Comparison of ENCODE assay signal across 8 cellular contexts in the genomic region with DNA sequence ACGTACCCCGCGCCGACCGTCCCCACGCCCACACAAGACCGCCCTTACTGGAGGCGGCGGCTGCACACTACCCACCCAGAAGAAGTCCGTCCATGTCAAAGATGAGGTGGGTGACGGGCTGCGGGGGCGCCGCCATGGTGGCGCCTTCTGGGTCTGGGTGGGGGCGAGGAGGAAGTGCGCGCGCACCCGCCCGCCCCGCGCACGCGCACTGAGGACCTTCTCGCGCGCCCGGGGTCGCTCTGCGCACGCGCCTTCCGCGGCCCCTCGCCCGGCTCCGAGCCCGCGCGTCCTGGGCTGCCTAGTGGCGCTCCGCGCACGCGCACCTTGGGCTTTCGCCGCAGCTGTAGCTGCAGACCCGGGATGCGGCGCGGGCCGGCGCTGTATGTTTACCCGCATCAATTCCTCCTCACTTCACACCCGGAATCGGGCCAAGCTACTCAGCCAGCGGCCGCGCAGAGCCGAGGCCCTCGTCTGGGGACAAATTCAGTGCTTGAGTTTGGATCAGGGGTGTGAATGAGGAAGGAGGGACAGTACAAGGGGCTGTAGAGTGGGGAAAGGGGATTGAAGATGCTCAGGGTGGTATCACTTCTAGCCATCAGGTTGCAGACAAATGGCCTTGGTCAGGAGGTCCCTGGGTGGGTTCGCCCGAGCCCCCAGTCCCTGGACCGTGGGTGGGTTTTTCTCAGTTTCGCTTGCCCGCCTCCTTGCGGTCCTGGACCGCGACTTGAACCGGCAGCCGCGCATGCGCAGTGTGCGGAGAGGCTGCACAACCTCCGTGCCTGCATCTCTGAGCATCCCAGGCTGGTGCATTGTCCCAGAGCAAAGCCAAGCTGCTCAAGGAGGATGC. TPM values are rescaled to one million over a fixed set of nuclear protein-coding genes. Genes with fewer than 3 reads are reported as not detected.
DNase-seq lines count a peak whose midpoint lies in the region; ATAC-seq, FAIRE-seq and TF ChIP-seq lines count a peak whose summit lies in the region.

PUDP (minus strand) TSS at position 176 of the 847 bp plus-strand sequence; CDS start at position 136, 40 bp downstream.

- peaks cover 5% of the 10 kb centered on the region for H3K36me3 Mint-ChIP-seq in dendritic cell treated with granulocyte-macrophage colony-stimulating factor and Interleukin-4, amounts not matched to agents 40 ng/mL and 50 ng/mL, for 4 days (ENCODE audit: low read depth)

- H3K27me3 Mint-ChIP-seq in dendritic cell treated with granulocyte-macrophage colony-stimulating factor and Interleukin-4, amounts not matched to agents 40 ng/mL and 50 ng/mL, for 4 days, result no peaks in the 10 kb centered on the region

- BruUV-seq in HepG2 (replicated peaks; lab: Mats Ljungman, UMichigan), result no TSS peak

- H2AFZ ChIP-seq in HepG2 (ENCODE audit: low read length), result peak within 1 kb of the TSS; percentile 85

- peaks cover 0 to 23% (median 9%) of the 10 kb centered on the region in 11 experiments; a peak in 14 of 22 replicates for H3K36me3 ChIP-seq in BLaER1 treated with 17β-estradiol and CSF1 and Interleukin-3, amounts not matched to agents 10 nM and 100 nM
- H3K36me3 ChIP-seq in HepG2 (replicated peaks in 1 of 2; ENCODE audit: control insufficient read depth in 1 of 2, insufficient read depth in 2 of 2, low read length in 2 of 2), result no peaks in the 10 kb centered on the region

- DNase-seq in NCI-H526 treated with DMSO at 0.1 percent for 48 hours (lab: John Stamatoyannopoulos, UW) (peak; percentile 64), HepG2 (ENCODE audit: low spot score) (peak; percentile 57)
- DNase-seq in activated CD4-positive, alpha-beta T cell treated with anti-CD3 and anti-CD28 coated beads, Interleukin-2, amount 50 U/mL, for 1 hour, result peak; percentile 78
- DNase-seq in stimulated activated CD4-positive, alpha-beta T cell treated with anti-CD3 and anti-CD28 coated beads, Interleukin-2, amount 100 ng/mL, for 48 hours, result peak; percentile 63 to 85

- H3K9me3 Mint-ChIP-seq in dendritic cell treated with granulocyte-macrophage colony-stimulating factor and Interleukin-4, amounts not matched to agents 40 ng/mL and 50 ng/mL, for 4 days, result no peaks in the 10 kb centered on the region

- H4K20me1 ChIP-seq in BLaER1 treated with 17β-estradiol and CSF1 and Interleukin-3, amounts not matched to agents 10 nM and 100 nM, result peaks cover 0 to 4% (median 0%) of the 10 kb centered on the region in 11 experiments; a peak in 2 of 22 replicates
- H4K20me1 ChIP-seq in HepG2 (ENCODE audit: insufficient read depth, low read length), result no peaks in the 10 kb centered on the region

- H3K4me1 Mint-ChIP-seq in dendritic cell treated with granulocyte-macrophage colony-stimulating factor and Interleukin-4, amounts not matched to agents 40 ng/mL and 50 ng/mL, for 4 days (ENCODE audit: low read depth), result peaks cover 10% of the 10 kb centered on the region

- no peaks in the 10 kb centered on the region for H3K27me3 ChIP-seq in BLaER1 treated with 17β-estradiol and CSF1 and Interleukin-3, amounts not matched to agents 10 nM and 100 nM
- H3K27me3 ChIP-seq in HepG2 (ENCODE audit: control insufficient read depth in 1 of 2, insufficient read depth in 2 of 2, low read length in 2 of 2), result no peaks in the 10 kb centered on the region; a peak in 1 of 5 replicates

- TF ChIP-seq CTCF in HepG2 (CRISPR knock-in tag; IDR thresholded peaks at IDR 0.05), result peak; percentile 43

- TF ChIP-seq RAD21 in HepG2 (CRISPR knock-in tag; IDR thresholded peaks at IDR 0.05), result no peak

- H3K9me3 ChIP-seq in BLaER1 treated with 17β-estradiol and CSF1 and Interleukin-3, amounts not matched to agents 10 nM and 100 nM (replicated peaks in 1 of 11), result peaks cover 0 to 13% (median 4%) of the 10 kb centered on the region in 11 experiments; a peak in 9 of 22 replicates
- H3K9me3 ChIP-seq in HepG2 (ENCODE audit: low read length), result no peaks in the 10 kb centered on the region

- peak; percentile 54 to 59; a peak in 3 of 4 replicates for TF ChIP-seq POLR2A in HepG2 (IDR thresholded peaks at IDR 0.05; ENCODE audit: insufficient read depth in 1 of 2, low read depth in 2 of 2, low read length in 2 of 2)

- 0% methylated on average over 12 of the region's 76 CpGs for WGBS in HepG2 (ENCODE audit: low lambda C conversion rate)

- intact Hi-C loops in dendritic cell treated with granulocyte-macrophage colony-stimulating factor and Interleukin-4, amounts not matched to agents 40 ng/mL and 50 ng/mL, for 4 days (cut with micrococcal nuclease), result loop anchor here (5.0 to 10.0 kb wide), 2 partner anchors 66 to 777 kb away; partner anchors contain the start of gene PNPLA4
- intact Hi-C loops in HepG2 (cut with micrococcal nuclease; ENCODE audit: unreplicated experiment), result loop anchor here (1.0 to 2.0 kb wide), 2 partner anchors 23 to 779 kb away; partner anchors contain the start of gene PNPLA4

- POLR2A ChIA-PET in HepG2 (lab: Yijun Ruan, JAX), result no interaction called here

- peak within 1 kb of the TSS; percentile 81 for H3K4me3 Mint-ChIP-seq in dendritic cell treated with granulocyte-macrophage colony-stimulating factor and Interleukin-4, amounts not matched to agents 40 ng/mL and 50 ng/mL, for 4 days

- CTCF ChIA-PET in HepG2 (lab: Yijun Ruan, JAX; ENCODE audit: low intra/inter-chr PET ratio, low total read pairs), result no interaction called here

- FAIRE-seq in HepG2 (lab: Jason Lieb, UNC), result no peak

- H3K27ac Mint-ChIP-seq in dendritic cell treated with granulocyte-macrophage colony-stimulating factor and Interleukin-4, amounts not matched to agents 40 ng/mL and 50 ng/mL, for 4 days, result peak within 1 kb of the TSS; percentile 81

- H3K4me1 ChIP-seq in BLaER1 treated with 17β-estradiol and CSF1 and Interleukin-3, amounts not matched to agents 10 nM and 100 nM, result peaks cover 20 to 69% (median 45%) of the 10 kb centered on the region in 10 experiments
- H3K4me1 ChIP-seq in HepG2 (ENCODE audit: insufficient read depth, low read length), result peaks cover 19% of the 10 kb centered on the region

- ATAC-seq in GM19324 (IDR thresholded peaks at IDR 0.05; ENCODE audit: low FRiP score, unreplicated experiment) (peak; percentile 91), HG03457 (IDR thresholded peaks at IDR 0.05; ENCODE audit: unreplicated experiment) (peak; percentile 60), HepG2 (peak; percentile 95)

- in situ Hi-C loops in HepG2 (cut with HindIII; ENCODE audit: extremely low pct_ligation_motif_present, low pct_unique_long_range_greater_than_20kb), result no loop called here

- no peak for TF ChIP-seq EP300 in HepG2 (IDR thresholded peaks at IDR 0.05; ENCODE audit: low read depth in 2 of 2, low read length in 2 of 2)
- no peak for TF ChIP-seq EP300 in HepG2 (CRISPR knock-in tag; IDR thresholded peaks at IDR 0.05; ENCODE audit: borderline replicate concordance)

- peaks cover 4% of the 10 kb centered on the region for H3K79me2 ChIP-seq in HepG2 (ENCODE audit: insufficient read depth, low read length)

- peak within 1 kb of the TSS; percentile 96 to 100 (median 99) for H3K9ac ChIP-seq in BLaER1 treated with 17β-estradiol and CSF1 and Interleukin-3, amounts not matched to agents 10 nM and 100 nM
- peak within 1 kb of the TSS; percentile 71 for H3K9ac ChIP-seq in HepG2 (ENCODE audit: insufficient read depth, low read depth, low read length)

- H3K4me3 ChIP-seq in BLaER1 treated with 17β-estradiol and CSF1 and Interleukin-3, amounts not matched to agents 10 nM and 100 nM, result peak within 1 kb of the TSS; percentile 79 to 92 (median 86)
- H3K4me3 ChIP-seq in HepG2 (replicated peaks in 1 of 3; ENCODE audit: insufficient read depth in 1 of 3, low read depth in 2 of 3, low read length in 3 of 3), result peak within 1 kb of the TSS; percentile 73 to 83 (median 79)

- peak within 1 kb of the TSS; percentile 76 to 94 (median 89) for H3K4me2 ChIP-seq in BLaER1 treated with 17β-estradiol and CSF1 and Interleukin-3, amounts not matched to agents 10 nM and 100 nM
- H3K4me2 ChIP-seq in HepG2 (ENCODE audit: low read depth, low read length), result peak within 1 kb of the TSS; percentile 80

- H3K27ac ChIP-seq in BLaER1 treated with 17β-estradiol and CSF1 and Interleukin-3, amounts not matched to agents 10 nM and 100 nM, result peak within 1 kb of the TSS; percentile 96 to 100 (median 99)
- H3K27ac ChIP-seq in HepG2 (ENCODE audit: extremely low read length, insufficient read depth, low read length), result peak within 1 kb of the TSS; percentile 66

TF ChIP-seq in HepG2, 621 proteins besides CTCF, POLR2A, EP300 and RAD21 (continues in another document):
- TF ChIP-seq ZFAT (CRISPR knock-in tag; conservative IDR thresholded peaks at IDR 0.05) (no peak), ZNF547 (CRISPR knock-in tag; IDR thresholded peaks at IDR 0.05) (no peak), ZNF10 (CRISPR knock-in tag; IDR thresholded peaks at IDR 0.05; ENCODE audit: borderline replicate concordance, low read depth) (no peak), STAT5B (CRISPR knock-in tag; IDR thresholded peaks at IDR 0.05) (no peak), SOX6 (IDR thresholded peaks at IDR 0.05) (no peak), SOX6 (CRISPR knock-in tag; IDR thresholded peaks at IDR 0.05) (0 out of 2 replicates have a peak, but pooled peaks have one; percentile 15), ZNF230 (CRISPR knock-in tag; IDR thresholded peaks at IDR 0.05) (no peak), POLR2G (IDR thresholded peaks at IDR 0.05; ENCODE audit: low read depth, low read length) (peak; percentile 47; the same call in 1 of the 2 replicates)

RNA-seq across cellular contexts. Expression of gene PUDP, which starts in this region (rescaled TPM):
- total RNA-seq in HepG2 (2016; rRNA removed; fragmentation: Illumina TruSeq; extraction: Trizol), result 7.5 and 16.3 TPM in 2 replicates
- total RNA-seq in HepG2 (2016; cell fraction: cytosol; rRNA removed; fragmentation: Illumina TruSeq; extraction: Trizol; ENCODE audit: low read depth), result 1.9 and 2.0 TPM in 2 replicates
- 7.1 and 17.4 TPM in 2 replicates for total RNA-seq in HepG2 (2016; cell fraction: insoluble cytoplasmic fraction; rRNA removed; fragmentation: Illumina TruSeq; extraction: Trizol)
- 8.8 and 9.0 TPM in 2 replicates for total RNA-seq in HepG2 (2016; cell fraction: membrane; rRNA removed; fragmentation: Illumina TruSeq; extraction: Trizol)
- 7.7 and 8.1 TPM in 2 replicates for total RNA-seq in HepG2 (2016; cell fraction: nucleus; rRNA removed; fragmentation: Illumina TruSeq; extraction: Trizol)
- polyA plus RNA-seq in HepG2 (2011; rRNA removed), result 17.7 and 23.5 TPM in 2 replicates
- polyA plus RNA-seq in HepG2 (2011; cell fraction: cytosol; rRNA removed), result 17.5 and 21.4 TPM in 2 replicates
- 5.4 and 6.3 TPM in 2 replicates for polyA plus RNA-seq in HepG2 (2011; cell fraction: nucleus; rRNA removed)
- 17.4 and 19.4 TPM in 2 replicates for polyA plus RNA-seq in HepG2 (2012)
- polyA plus RNA-seq in HepG2 (2016; cell fraction: cytosol; fragmentation: Illumina TruSeq; extraction: Trizol; ENCODE audit: low read depth), result 3.0 and 3.9 TPM in 2 replicates
- polyA plus RNA-seq in HepG2 (2016; cell fraction: insoluble cytoplasmic fraction; fragmentation: Illumina TruSeq; extraction: Trizol; ENCODE audit: low read depth), result 32.6 and 35.0 TPM in 2 replicates
- 10.4 and 10.6 TPM in 2 replicates for polyA plus RNA-seq in HepG2 (2016; cell fraction: membrane; fragmentation: Illumina TruSeq; extraction: Trizol; ENCODE audit: low read depth)
- polyA plus RNA-seq in HepG2 (2016; cell fraction: nucleus; fragmentation: Illumina TruSeq; extraction: Trizol; ENCODE audit: insufficient read depth, low read depth), result 11.5 and 12.1 TPM in 2 replicates
- 18.1 and 31.8 TPM in 2 replicates for polyA minus RNA-seq in HepG2 (2011; rRNA and poly(A)+ RNA removed; ENCODE audit: low replicate concordance)
- polyA minus RNA-seq in HepG2 (2011; cell fraction: cytosol; rRNA and poly(A)+ RNA removed), result 10.1 and 12.8 TPM in 2 replicates
- 14.5 and 17.7 TPM in 2 replicates for polyA minus RNA-seq in HepG2 (2011; cell fraction: nucleus; rRNA and poly(A)+ RNA removed)

Comparison
In these comparisons a context has a peak if more than half of its experiments do, and no peak if none do; other contexts are left out.
1. Peak in every context shown above with its lines: DNase-seq, ATAC-seq, H3K4me3 ChIP-seq and H3K27ac ChIP-seq.